Comparison of ENCODE assay signal across 8 cellular contexts in genomic region chr1:9823693-9823942, GRCh38. TPM values are rescaled to one million over a fixed set of nuclear protein-coding genes. Genes with fewer than 3 reads are reported as not detected.
DNase-seq lines count a peak whose midpoint lies in the region; ATAC-seq and TF ChIP-seq lines count a peak whose summit lies in the region.

No MANE protein-coding gene starts in this region.

- H3K4me3 ChIP-seq in Loucy (ENCODE audit: low read length, poor library complexity, severe bottlenecking) (peak overlapping the region; percentile 77), endodermal cell (ENCODE audit: low read length) (no peak overlapping the region)

- H3K27ac ChIP-seq in endodermal cell (ENCODE audit: low read depth, low read length): no peak overlapping the region

- H3K4me1 Mint-ChIP-seq in endodermal cell (peaks cover 44% of the 10 kb centered on the region), osteocyte (ENCODE audit: unreplicated experiment) (peaks cover 48% of the 10 kb centered on the region)

- TF ChIP-seq CTCF in Loucy (conservative IDR thresholded peaks at IDR 0.05; ENCODE audit: low read length) (no peak), endodermal cell (conservative IDR thresholded peaks at IDR 0.05) (no peak), osteocyte (IDR thresholded peaks at IDR 0.05) (no peak)

- peak; percentile 24 to 39 for ATAC-seq in activated CD4-positive, CD25-positive, alpha-beta regulatory T cell treated with anti-CD3 and anti-CD28 coated beads, Interleukin-2, amount 50 U/mL, for 24 hours
- no peak for ATAC-seq in GM18858 (IDR thresholded peaks at IDR 0.05; ENCODE audit: unreplicated experiment)

- H3K36me3 Mint-ChIP-seq in endodermal cell (ENCODE audit: low read depth) (no peaks in the 10 kb centered on the region), osteocyte (ENCODE audit: unreplicated experiment) (no peaks in the 10 kb centered on the region)

- H2AFZ ChIP-seq in Loucy (ENCODE audit: low read length): peak overlapping the region; percentile 45; the same call in 1 of the 2 replicates

- peaks cover 34% of the 10 kb centered on the region for H4K20me1 ChIP-seq in Loucy (ENCODE audit: insufficient read depth, low read length, poor library complexity, severe bottlenecking)

- H3K36me3 ChIP-seq in Loucy (ENCODE audit: insufficient read depth, low read length) (no peaks in the 10 kb centered on the region), endodermal cell (ENCODE audit: control insufficient read depth, insufficient read depth, low read length) (no peaks in the 10 kb centered on the region)

- H3K9me3 Mint-ChIP-seq in endodermal cell: no peaks in the 10 kb centered on the region
- no peaks in the 10 kb centered on the region for H3K9me3 Mint-ChIP-seq in osteocyte (ENCODE audit: unreplicated experiment)

- H3K9ac ChIP-seq in Loucy (ENCODE audit: low read depth, low read length, poor library complexity, severe bottlenecking): peak overlapping the region; percentile 83
- H3K9ac ChIP-seq in endodermal cell (ENCODE audit: extremely low read depth, low read length, poor library complexity, severe bottlenecking): no peak overlapping the region

- H3K27me3 ChIP-seq in Loucy (ENCODE audit: insufficient read depth, low read length, poor library complexity, severe bottlenecking) (no peaks in the 10 kb centered on the region), endodermal cell (ENCODE audit: control insufficient read depth, insufficient read depth, low read length, poor library complexity, severe bottlenecking) (peaks cover 8% of the 10 kb centered on the region)

- no peak overlapping the region for H3K27ac Mint-ChIP-seq in endodermal cell
- no peak overlapping the region for H3K27ac Mint-ChIP-seq in osteocyte (ENCODE audit: unreplicated experiment)

- H3F3A ChIP-seq in Loucy (ENCODE audit: low read depth): peaks cover 11% of the 10 kb centered on the region; the same call in 1 of the 2 replicates

- H3K79me2 ChIP-seq in Loucy (ENCODE audit: insufficient read depth, low read length): peaks cover 46% of the 10 kb centered on the region

- WGBS in endodermal cell (ENCODE audit: insufficient coverage in 1 of 2, insufficient read length in 1 of 2), 2 experiments: 0% methylated on average over 18 to 40 of the region's 40 CpGs

- H3K9me3 ChIP-seq in Loucy (ENCODE audit: insufficient read depth, low read depth, low read length) (no peaks in the 10 kb centered on the region), endodermal cell (ENCODE audit: control insufficient read depth, low read length) (no peaks in the 10 kb centered on the region)

- no peak for DNase-seq in activated CD4-positive, CD25-positive, alpha-beta regulatory T cell treated with anti-CD3 and anti-CD28 coated beads, Interleukin-2, amount 50 U/mL, for 72 hours
- DNase-seq in endodermal cell (no peak), osteocyte (ENCODE audit: extremely low spot score, unreplicated experiment) (no peak), amniotic stem cell (lab: John Stamatoyannopoulos, UW) (no peak), LoVo (ENCODE audit: low spot score) (no peak)

- H3K4me2 ChIP-seq in Loucy (ENCODE audit: low read depth, low read length, poor library complexity, severe bottlenecking): no peak overlapping the region

- no peaks in the 10 kb centered on the region for H3K9me2 ChIP-seq in Loucy (replicated peaks; ENCODE audit: low read depth, low read length)

- H3K27me3 Mint-ChIP-seq in endodermal cell (ENCODE audit: insufficient read depth) (peaks cover 33% of the 10 kb centered on the region), osteocyte (ENCODE audit: unreplicated experiment) (no peaks in the 10 kb centered on the region)

- H3K4me3 Mint-ChIP-seq in endodermal cell (peak overlapping the region; percentile 88), osteocyte (ENCODE audit: unreplicated experiment) (peak overlapping the region; percentile 45)

- peaks cover 49% of the 10 kb centered on the region for H3K4me1 ChIP-seq in Loucy (ENCODE audit: insufficient read depth, low read length, poor library complexity, severe bottlenecking)
- peaks cover 15% of the 10 kb centered on the region for H3K4me1 ChIP-seq in endodermal cell (ENCODE audit: control insufficient read depth, insufficient read depth, low read length)

RNA-seq across cellular contexts. Expression of gene CLSTN1, which starts 0.1 kb away (rescaled TPM):
- total RNA-seq in endodermal cell (100 to 1,000 TPM in 1 of 2 donors, 10 to 100 TPM in 1; 96.6 to 116 TPM), osteocyte (179 and 187 TPM in 2 replicates)
- polyA plus RNA-seq in endodermal cell (2013, experiment 1 of 2): 119 TPM
- 110 TPM for polyA plus RNA-seq in endodermal cell (2013, experiment 2 of 2)
